18 cellular contexts compared by ENCODE assay signal in the genomic region with DNA sequence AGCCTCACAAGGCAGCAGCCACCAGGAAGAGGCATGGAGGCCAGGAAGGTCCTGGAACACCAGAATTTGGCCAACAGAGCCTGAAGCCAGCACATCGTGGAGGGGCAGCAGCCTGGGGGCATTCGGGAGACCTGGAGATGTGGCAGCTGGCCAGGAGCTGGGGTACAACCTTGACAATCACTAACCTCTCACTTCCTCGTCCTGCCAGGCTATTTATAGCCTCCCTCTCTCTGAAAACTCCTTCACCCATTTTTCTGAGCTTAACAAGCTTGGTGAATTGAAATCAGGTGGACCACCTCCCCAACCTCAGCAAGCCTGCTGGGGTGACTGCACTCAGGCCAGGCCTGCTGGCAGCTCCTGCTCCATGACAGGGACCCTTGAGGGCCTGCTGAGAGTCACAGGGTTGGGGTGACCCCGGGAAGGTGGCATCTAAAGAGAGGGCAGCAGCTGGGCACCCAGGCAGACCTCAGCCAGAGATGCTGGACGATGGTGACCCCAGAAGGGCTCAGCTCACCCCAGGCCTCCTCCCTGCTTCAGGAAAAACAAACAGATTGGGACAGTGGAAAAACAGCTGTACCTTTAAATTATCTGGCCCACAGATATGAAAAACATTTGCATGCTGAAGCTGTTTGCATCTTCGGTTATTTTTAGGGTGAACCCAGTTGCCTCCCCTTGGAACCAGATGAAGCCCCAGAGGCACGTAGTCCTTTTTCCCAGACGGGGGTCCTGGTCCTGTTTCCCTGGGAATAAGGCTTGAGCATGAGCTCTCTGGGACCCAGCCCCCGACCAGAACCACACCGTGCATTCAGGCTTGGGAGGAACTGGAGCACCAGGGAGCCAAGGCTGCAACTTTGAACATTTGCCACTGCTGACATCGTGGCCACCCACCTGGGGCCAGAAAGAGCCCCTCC.
DNase-seq lines count a peak whose midpoint lies in the region; ATAC-seq, FAIRE-seq and TF ChIP-seq lines count a peak whose summit lies in the region.
"Had no signal": no experiment of that assay in that cellular context is flagged by ENCODE, and none has a peak within 500 bp of the region (broad histone marks: within the 10 kb centered on the region; RNA-seq: fewer than 3 reads in every experiment).

No MANE protein-coding gene starts in this region.

- H3K4me2 ChIP-seq in HepG2 (ENCODE audit: low read depth, low read length) = no peak overlapping the region

- no peak overlapping the region for H3K4me3 Mint-ChIP-seq in activated naive CD4-positive, alpha-beta T cell treated with anti-CD3 and anti-CD28 coated beads for 36 hours
- H3K4me3 Mint-ChIP-seq in endodermal cell = no peak overlapping the region
- H3K4me3 Mint-ChIP-seq: activated CD4-positive, alpha-beta T cell treated with anti-CD3 and anti-CD28 coated beads for 36 hours; activated T-cell treated with anti-CD3 and anti-CD28 coated beads, Interleukin-2, amount 50 U/mL, for 4 hours had no signal

- 81 to 82% methylated on average over 9 to 11 of the region's 11 CpGs for WGBS in endodermal cell (ENCODE audit: insufficient coverage in 1 of 2, insufficient read length in 1 of 2), 2 experiments
- WGBS in stomach, 5 donors = 56 to 69% (median 57%) methylated on average over 11 of the region's 11 CpGs
- WGBS in HepG2 (ENCODE audit: low lambda C conversion rate) = 100% methylated on average over 5 of the region's 11 CpGs

- ATAC-seq in HG03280 (IDR thresholded peaks at IDR 0.05; ENCODE audit: unreplicated experiment) (peak; percentile 49), HepG2 (no peak), GM18868 (IDR thresholded peaks at IDR 0.05; ENCODE audit: unreplicated experiment) (no peak)
- ATAC-seq: activated CD4-positive, alpha-beta T cell treated with anti-CD3 and anti-CD28 coated beads for 36 hours; activated T-cell treated with anti-CD3 and anti-CD28 coated beads, Interleukin-2, amount 50 U/mL, for 4 hours had no signal

- peaks cover 5% of the 10 kb centered on the region for H3K79me2 ChIP-seq in HepG2 (ENCODE audit: insufficient read depth, low read length)

- no TSS peak for BruUV-seq in HepG2 (replicated peaks; lab: Mats Ljungman, UMichigan)

- in situ Hi-C loops in HepG2 (cut with HindIII; ENCODE audit: extremely low pct_ligation_motif_present, low pct_unique_long_range_greater_than_20kb) = no loop called here

- H3K4me1 Mint-ChIP-seq in activated naive CD4-positive, alpha-beta T cell treated with anti-CD3 and anti-CD28 coated beads for 36 hours (ENCODE audit: low read depth) = peaks cover 10% of the 10 kb centered on the region
- H3K4me1 Mint-ChIP-seq in endodermal cell = peaks cover 2% of the 10 kb centered on the region

- H3K27me3 ChIP-seq in endodermal cell (ENCODE audit: control insufficient read depth, insufficient read depth, low read length, poor library complexity, severe bottlenecking) (no peaks in the 10 kb centered on the region), stomach (no peaks in the 10 kb centered on the region), HepG2 (ENCODE audit: control insufficient read depth in 1 of 2, insufficient read depth in 2 of 2, low read length in 2 of 2) (no peaks in the 10 kb centered on the region)
- H3K27me3 ChIP-seq: dorsolateral prefrontal cortex, tibial artery had no signal

- TF ChIP-seq CTCF in endodermal cell (conservative IDR thresholded peaks at IDR 0.05) = no peak
- TF ChIP-seq CTCF in stomach (IDR thresholded peaks at IDR 0.05) = no peak
- no peak for TF ChIP-seq CTCF in HepG2 (CRISPR knock-in tag; IDR thresholded peaks at IDR 0.05)

- H3K27me3 Mint-ChIP-seq in activated naive CD4-positive, alpha-beta T cell treated with anti-CD3 and anti-CD28 coated beads for 36 hours (ENCODE audit: low read depth) = no peaks in the 10 kb centered on the region
- H3K27me3 Mint-ChIP-seq in endodermal cell (ENCODE audit: insufficient read depth) = no peaks in the 10 kb centered on the region
- H3K27me3 Mint-ChIP-seq: activated CD4-positive, alpha-beta T cell treated with anti-CD3 and anti-CD28 coated beads for 36 hours had no signal

- H3K4me3 ChIP-seq in endodermal cell (ENCODE audit: low read length) = no peak overlapping the region
- no peak overlapping the region for H3K4me3 ChIP-seq in stomach
- no peak overlapping the region for H3K4me3 ChIP-seq in HepG2 (replicated peaks in 1 of 3; ENCODE audit: insufficient read depth in 1 of 3, low read depth in 2 of 3, low read length in 3 of 3)
- H3K4me3 ChIP-seq: tibial artery had no signal

- no peak overlapping the region for H3K9ac ChIP-seq in endodermal cell (ENCODE audit: extremely low read depth, low read length, poor library complexity, severe bottlenecking)
- H3K9ac ChIP-seq in HepG2 (ENCODE audit: insufficient read depth, low read depth, low read length) = no peak overlapping the region
- H3K9ac ChIP-seq: parathyroid adenoma had no signal

- DNase-seq in activated naive CD4-positive, alpha-beta T cell treated with anti-CD3 and anti-CD28 coated beads for 36 hours = no peak
- DNase-seq in activated naive CD4-positive, alpha-beta T cell treated with Interleukin-2 at 50 U/mL for 16 hours = no peak
- DNase-seq in endodermal cell (no peak), stomach (peak; percentile 37), HepG2 (ENCODE audit: low spot score) (no peak), epidermal melanocyte (ENCODE audit: insufficient read length, low spot score) (no peak)
- DNase-seq: activated CD4-positive, alpha-beta T cell treated with anti-CD3 and anti-CD28 coated beads for 36 hours; activated T-cell treated with anti-CD3 and anti-CD28 coated beads, Interleukin-2, amount 50 U/mL, for 4 hours; anterior cingulate cortex; DMS 273 treated with DMSO at 0.1 percent for 48 hours; dorsolateral prefrontal cortex; HCEC 1CT; midbrain; stimulated activated CD4-positive, alpha-beta T cell treated with anti-CD3 and anti-CD28 coated beads, Interleukin-15, amount 100 ng/mL, for 24 hours; tibial artery had no signal

- no peaks in the 10 kb centered on the region for H3K36me3 Mint-ChIP-seq in activated naive CD4-positive, alpha-beta T cell treated with anti-CD3 and anti-CD28 coated beads for 36 hours (ENCODE audit: low read depth)
- no peaks in the 10 kb centered on the region for H3K36me3 Mint-ChIP-seq in endodermal cell (ENCODE audit: low read depth)

- intact Hi-C loops in activated naive CD4-positive, alpha-beta T cell treated with anti-CD3 and anti-CD28 coated beads for 36 hours (cut with micrococcal nuclease) = no loop called here
- intact Hi-C loops in stomach (cut with DNase I; ENCODE audit: low total_unique reads) = no loop called here
- intact Hi-C loops in HepG2 (cut with micrococcal nuclease; ENCODE audit: unreplicated experiment) = no loop called here

- H3K36me3 ChIP-seq in endodermal cell (ENCODE audit: control insufficient read depth, insufficient read depth, low read length) (no peaks in the 10 kb centered on the region), stomach (no peaks in the 10 kb centered on the region), HepG2 (replicated peaks in 1 of 2; ENCODE audit: control insufficient read depth in 1 of 2, insufficient read depth in 2 of 2, low read length in 2 of 2) (no peaks in the 10 kb centered on the region; a peak in 2 of 5 replicates)
- H3K36me3 ChIP-seq: tibial artery had no signal

- CTCF ChIA-PET in activated naive CD4-positive, alpha-beta T cell treated with anti-CD3 and anti-CD28 coated beads for 36 hours (lab: Charles Lee) = interaction anchor here (1.4 kb wide), 1 partner anchor 9 kb away, joined by 4 read pairs; no protein-coding TSS in a partner anchor
- CTCF ChIA-PET in HepG2 (lab: Yijun Ruan, JAX; ENCODE audit: low intra/inter-chr PET ratio, low total read pairs) = no interaction called here

- H3K9me3 ChIP-seq in endodermal cell (ENCODE audit: control insufficient read depth, low read length) = no peaks in the 10 kb centered on the region
- H3K9me3 ChIP-seq in stomach = no peaks in the 10 kb centered on the region
- no peaks in the 10 kb centered on the region for H3K9me3 ChIP-seq in HepG2 (ENCODE audit: low read length)
- H3K9me3 ChIP-seq: tibial artery had no signal

- no peaks in the 10 kb centered on the region for H3K4me1 ChIP-seq in endodermal cell (ENCODE audit: control insufficient read depth, insufficient read depth, low read length)
- H3K4me1 ChIP-seq in stomach = peaks cover 0 to 41% (median 26%) of the 10 kb centered on the region in 4 donors
- H3K4me1 ChIP-seq in HepG2 (ENCODE audit: insufficient read depth, low read length) = peaks cover 26% of the 10 kb centered on the region
- H3K4me1 ChIP-seq: parathyroid adenoma had no signal

- POLR2A ChIA-PET in HepG2 (lab: Yijun Ruan, JAX) = no interaction called here

- TF ChIP-seq RAD21 in HepG2 (CRISPR knock-in tag; IDR thresholded peaks at IDR 0.05) = no peak

- no peak for FAIRE-seq in HepG2 (lab: Jason Lieb, UNC)

- H3K27ac ChIP-seq in endodermal cell (ENCODE audit: low read depth, low read length) (no peak overlapping the region), stomach (peak overlapping the region in 3 of 5 donors; percentile 4 to 20 (median 20)), HepG2 (ENCODE audit: extremely low read length, insufficient read depth, low read length) (no peak overlapping the region)
- H3K27ac ChIP-seq: parathyroid adenoma, tibial artery had no signal

- no peaks in the 10 kb centered on the region for H4K20me1 ChIP-seq in HepG2 (ENCODE audit: insufficient read depth, low read length)

- no peak overlapping the region for H2AFZ ChIP-seq in HepG2 (ENCODE audit: low read length)
- H2AFZ ChIP-seq: parathyroid adenoma had no signal

- TF ChIP-seq EP300 in stomach (IDR thresholded peaks at IDR 0.05) (no peak), HepG2 (IDR thresholded peaks at IDR 0.05; ENCODE audit: low read depth in 2 of 2, low read length in 2 of 2) (no peak), HepG2 (CRISPR knock-in tag; IDR thresholded peaks at IDR 0.05; ENCODE audit: borderline replicate concordance) (no peak)

- H3K9me3 Mint-ChIP-seq in activated naive CD4-positive, alpha-beta T cell treated with anti-CD3 and anti-CD28 coated beads for 36 hours = no peaks in the 10 kb centered on the region
- no peaks in the 10 kb centered on the region for H3K9me3 Mint-ChIP-seq in endodermal cell
- H3K9me3 Mint-ChIP-seq: activated T-cell treated with anti-CD3 and anti-CD28 coated beads, Interleukin-2, amount 50 U/mL, for 4 hours had no signal

- TF ChIP-seq POLR2A in stomach (IDR thresholded peaks at IDR 0.05) (no peak), HepG2 (IDR thresholded peaks at IDR 0.05; ENCODE audit: insufficient read depth in 1 of 2, low read depth in 2 of 2, low read length in 2 of 2) (no peak)

- H3K27ac Mint-ChIP-seq in activated naive CD4-positive, alpha-beta T cell treated with anti-CD3 and anti-CD28 coated beads for 36 hours = peak overlapping the region; percentile 57
- peak overlapping the region; percentile 19 for H3K27ac Mint-ChIP-seq in endodermal cell
- H3K27ac Mint-ChIP-seq: activated CD4-positive, alpha-beta T cell treated with anti-CD3 and anti-CD28 coated beads for 36 hours had no signal

TF ChIP-seq in HepG2, 621 proteins besides CTCF, POLR2A, EP300 and RAD21 (continues in another document):
- TF ChIP-seq NFKB2 (CRISPR knock-in tag; IDR thresholded peaks at IDR 0.05; ENCODE audit: borderline replicate concordance) = no peak

Comparison
In these comparisons a context has a peak if more than half of its experiments do, and no peak if none do; other contexts are left out.
1. H3K27ac ChIP-seq: peak in stomach (3 of 5); none in endodermal cell (single experiment) and HepG2 (single experiment).